Comparison of ENCODE assay signal across 1 cellular context in genomic region chr2:169584005-169584877, GRCh38.
TF ChIP-seq lines count a peak whose summit lies in the region.

Gene PPIG (plus strand): TSS chr2:169584351. CDS start chr2:169604042, 19,691 bp downstream.

TF ChIP-seq in K562, 482 proteins besides CTCF, POLR2A, EP300 and RAD21 (continued from another document):
- TF ChIP-seq ZBTB43 (CRISPR knock-in tag; IDR thresholded peaks at IDR 0.05) (no peak; the same call in 1 of the 2 replicates), ILF3 (IDR thresholded peaks at IDR 0.05; ENCODE audit: borderline replicate concordance) (no peak), ZNF436 (CRISPR knock-in tag; IDR thresholded peaks at IDR 0.05) (no peak; the same call in 1 of the 2 replicates), ZFP36 (IDR thresholded peaks at IDR 0.05; ENCODE audit: low read depth, low read length, partially characterized antibody) (no peak), ZNF589 (CRISPR knock-in tag; IDR thresholded peaks at IDR 0.05; ENCODE audit: low read depth) (no peak), CBX1 (IDR thresholded peaks at IDR 0.05; ENCODE audit: low read depth) (peak; percentile 99)
- TF ChIP-seq, protein P1, sequence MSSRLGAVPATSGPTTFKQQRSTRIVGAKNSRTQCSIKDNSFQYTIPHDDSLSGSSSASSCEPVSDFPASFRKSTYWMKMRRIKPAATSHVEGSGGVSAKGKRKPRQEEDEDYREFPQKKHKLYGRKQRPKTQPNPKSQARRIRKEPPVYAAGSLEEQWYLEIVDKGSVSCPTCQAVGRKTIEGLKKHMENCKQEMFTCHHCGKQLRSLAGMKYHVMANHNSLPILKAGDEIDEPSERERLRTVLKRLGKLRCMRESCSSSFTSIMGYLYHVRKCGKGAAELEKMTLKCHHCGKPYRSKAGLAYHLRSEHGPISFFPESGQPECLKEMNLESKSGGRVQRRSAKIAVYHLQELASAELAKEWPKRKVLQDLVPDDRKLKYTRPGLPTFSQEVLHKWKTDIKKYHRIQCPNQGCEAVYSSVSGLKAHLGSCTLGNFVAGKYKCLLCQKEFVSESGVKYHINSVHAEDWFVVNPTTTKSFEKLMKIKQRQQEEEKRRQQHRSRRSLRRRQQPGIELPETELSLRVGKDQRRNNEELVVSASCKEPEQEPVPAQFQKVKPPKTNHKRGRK (tag; IDR thresholded peaks at IDR 0.05) = 0 out of 2 replicates have a peak, but pooled peaks have one; percentile 11
